In the genomic region with DNA sequence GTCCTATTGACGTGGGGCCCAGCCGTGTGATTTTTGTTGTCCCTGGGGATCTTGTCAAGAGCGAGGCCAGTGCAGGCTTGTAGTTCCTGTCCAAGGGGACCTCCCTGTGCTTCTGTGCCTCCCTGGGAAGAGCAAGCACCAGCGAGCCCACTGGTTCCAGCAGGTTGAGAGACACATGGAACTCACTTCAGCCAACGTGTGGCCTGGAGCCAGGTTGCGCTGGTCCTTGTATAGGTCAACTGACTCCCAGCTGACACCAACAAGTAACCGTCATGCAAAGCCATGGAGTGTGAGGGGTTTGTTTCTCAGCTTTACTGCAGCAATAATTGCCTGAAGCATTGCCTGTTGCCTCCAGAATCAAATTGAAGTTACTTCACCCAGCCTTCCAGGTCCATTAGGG, we compare ENCODE assay signal across 19 cellular contexts.
"Had no signal": no experiment of that assay in that cellular context is flagged by ENCODE, and none has a peak within 500 bp of the region (broad histone marks: within the 10 kb centered on the region; RNA-seq: fewer than 3 reads in every experiment).

No MANE protein-coding gene starts in this region.

- H3K4me3 Mint-ChIP-seq: endodermal cell; natural killer cell treated with Interleukin-12 subunit alpha and Interleukin-12 subunit beta and Interleukin-15 and Interleukin-18, amount 100 ng/mL, for 72 hours; neural progenitor cell; type B pancreatic cell had no signal

- H3K36me3 Mint-ChIP-seq: natural killer cell treated with Interleukin-12 subunit alpha and Interleukin-12 subunit beta and Interleukin-15 and Interleukin-18, amount 100 ng/mL, for 72 hours; neural progenitor cell; type B pancreatic cell had no signal

- DNase-seq: effector CD4-positive, alpha-beta T cell; endodermal cell; erythroblast; foreskin keratinocyte; head of caudate nucleus; left colon; left ventricle myocardium superior; mesenchymal stem cell; midbrain; nucleus accumbens; pancreas; retina; stimulated activated CD4-positive, alpha-beta T cell treated with anti-CD3 and anti-CD28 coated beads, Interleukin-2, amount 100 ng/mL, for 48 hours; stimulated activated naive CD4-positive, alpha-beta T cell treated with Interleukin-2 at 50 U/mL for 16 hours; thyroid gland had no signal

- H3K9me3 Mint-ChIP-seq: endodermal cell; natural killer cell treated with Interleukin-12 subunit alpha and Interleukin-12 subunit beta and Interleukin-15 and Interleukin-18, amount 100 ng/mL, for 72 hours; neural progenitor cell; type B pancreatic cell had no signal

- ATAC-seq: foreskin keratinocyte; left colon; left ventricle myocardium superior; natural killer cell treated with Interleukin-12 subunit alpha and Interleukin-12 subunit beta and Interleukin-15 and Interleukin-18, amount 100 ng/mL, for 72 hours; pancreas; sciatic nerve had no signal

- H3K27ac Mint-ChIP-seq: endodermal cell; natural killer cell treated with Interleukin-12 subunit alpha and Interleukin-12 subunit beta and Interleukin-15 and Interleukin-18, amount 100 ng/mL, for 72 hours; neural progenitor cell; type B pancreatic cell had no signal
